Comparison of ENCODE assay signal across 16 cellular contexts in the genomic region with DNA sequence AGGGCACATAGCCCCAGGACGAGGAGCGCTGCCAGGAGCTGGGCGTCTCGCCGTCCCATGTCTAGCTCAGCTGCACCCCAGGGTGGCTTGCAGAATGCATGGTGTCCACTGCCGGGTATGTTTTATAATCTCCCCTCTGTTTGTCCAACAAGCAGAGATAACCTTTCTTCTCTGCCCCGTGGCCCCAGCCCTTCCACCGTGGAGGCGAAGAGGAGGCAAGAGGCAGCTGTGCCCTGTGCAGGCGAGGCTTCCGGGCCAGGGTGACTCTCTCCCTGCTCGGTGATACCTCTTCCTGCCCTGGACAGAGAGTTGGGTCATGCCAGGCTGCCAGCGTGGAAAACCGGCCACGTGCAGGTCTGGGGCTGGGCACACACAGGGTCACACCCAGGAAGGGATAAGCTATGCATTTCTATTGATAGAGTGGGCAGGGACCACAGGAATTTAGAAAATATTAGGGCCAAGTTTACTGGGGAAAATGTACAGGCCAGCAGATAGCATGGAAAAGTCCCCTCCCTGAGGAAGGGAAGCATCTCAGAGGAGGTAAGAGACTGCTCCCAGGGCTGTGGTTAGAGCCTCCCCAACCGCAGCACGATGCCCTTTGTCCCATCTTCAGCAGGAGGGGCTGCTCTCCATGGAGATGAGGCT. TPM values are rescaled to one million over a fixed set of nuclear protein-coding genes. Genes with fewer than 3 reads are reported as not detected.
DNase-seq lines count a peak whose midpoint lies in the region.
"Had no signal": no experiment of that assay in that cellular context is flagged by ENCODE, and none has a peak within 500 bp of the region (broad histone marks: within the 10 kb centered on the region; RNA-seq: fewer than 3 reads in every experiment).

A gene with protein sequence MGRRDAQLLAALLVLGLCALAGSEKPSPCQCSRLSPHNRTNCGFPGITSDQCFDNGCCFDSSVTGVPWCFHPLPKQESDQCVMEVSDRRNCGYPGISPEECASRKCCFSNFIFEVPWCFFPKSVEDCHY (minus strand): TSS at position 96 of the 645 bp plus-strand sequence. CDS start 37 bp downstream, at position 59.

- no peak within 1 kb of the TSS for H4K91ac ChIP-seq in trophoblast cell (ENCODE audit: low read depth, low read length)

- H3K4me2 ChIP-seq in trophoblast cell (ENCODE audit: low read length), result no peak within 1 kb of the TSS

- H3K27ac ChIP-seq in trophoblast cell (ENCODE audit: low read depth, low read length), result no peak within 1 kb of the TSS
- H3K27ac ChIP-seq: breast epithelium, dorsolateral prefrontal cortex had no signal

- H3K23ac ChIP-seq in trophoblast cell (ENCODE audit: low read length), result no peak within 1 kb of the TSS

- DNase-seq in A172 (ENCODE audit: low spot score), result peak; percentile 46
- peak; percentile 28 for DNase-seq in HT-29 (ENCODE audit: low spot score)
- peak; percentile 15 for DNase-seq in foreskin melanocyte
- peak; percentile 76 for DNase-seq in posterior vena cava (ENCODE audit: low spot score)
- no peak for DNase-seq in NCI-H2081 treated with DMSO at 0.1 percent for 48 hours (lab: John Stamatoyannopoulos, UW)
- no peak for DNase-seq in stimulated activated CD4-positive, alpha-beta T cell treated with anti-CD3 and anti-CD28 coated beads, Interleukin-4, amount 100 ng/mL, for 1 hour
- DNase-seq in trophoblast cell, result no peak
- DNase-seq: CD8-positive, alpha-beta memory T cell; erythroblast; HFFc6; NCI-H187 treated with DMSO at 0.1 percent for 48 hours; NCI-H446 treated with DMSO at 0.1 percent for 48 hours; SHP77; T-helper 1 cell had no signal

- H3K4me3 ChIP-seq in trophoblast cell (ENCODE audit: low read depth, low read length), result no peak within 1 kb of the TSS
- H3K4me3 ChIP-seq: breast epithelium, dorsolateral prefrontal cortex had no signal

- no CpG with 5 or more reads among the region's 17 CpGs for WGBS in trophoblast cell (ENCODE audit: extremely low coverage, insufficient coverage, insufficient read length)

- no peak within 1 kb of the TSS for H2AK5ac ChIP-seq in trophoblast cell (ENCODE audit: low read length)

- no peak within 1 kb of the TSS for H2BK120ac ChIP-seq in trophoblast cell (ENCODE audit: insufficient read depth, low read length, poor library complexity)

- no peak within 1 kb of the TSS for H3K4ac ChIP-seq in trophoblast cell (ENCODE audit: low read depth, low read length)

- no peaks in the 10 kb centered on the region for H3K79me1 ChIP-seq in trophoblast cell (ENCODE audit: low read length)

- no peak within 1 kb of the TSS for H4K12ac ChIP-seq in trophoblast cell (ENCODE audit: low read depth, low read length)

- no peak within 1 kb of the TSS for H4K8ac ChIP-seq in trophoblast cell (ENCODE audit: low read depth, low read length)

- H3K36me3 ChIP-seq in trophoblast cell (ENCODE audit: control insufficient read depth in 1 of 2, insufficient read depth in 2 of 2, low read length in 2 of 2), result no peaks in the 10 kb centered on the region
- H3K36me3 ChIP-seq: breast epithelium had no signal

- H3K4me1 ChIP-seq in trophoblast cell (ENCODE audit: control insufficient read depth in 1 of 2, insufficient read depth in 2 of 2, low read length in 2 of 2), result no peaks in the 10 kb centered on the region
- H3K4me1 ChIP-seq: breast epithelium had no signal

- no peaks in the 10 kb centered on the region for H3K9me3 ChIP-seq in trophoblast cell (ENCODE audit: insufficient read depth, low read depth, low read length)
- H3K9me3 ChIP-seq: breast epithelium had no signal

- no peaks in the 10 kb centered on the region for H3K27me3 ChIP-seq in trophoblast cell (ENCODE audit: insufficient read depth, low read length)
- H3K27me3 ChIP-seq: breast epithelium, dorsolateral prefrontal cortex had no signal

- H2BK12ac ChIP-seq in trophoblast cell (ENCODE audit: low read length), result no peak within 1 kb of the TSS

- no peak within 1 kb of the TSS for H3K18ac ChIP-seq in trophoblast cell (ENCODE audit: low read length)

- H3K14ac ChIP-seq in trophoblast cell (ENCODE audit: low read length), result no peak within 1 kb of the TSS

- intact Hi-C loops in posterior vena cava (cut with DNase I), result no loop called here

- no peaks in the 10 kb centered on the region for H3K79me2 ChIP-seq in trophoblast cell (ENCODE audit: control insufficient read depth, insufficient read depth, low read length, poor library complexity)

- no peak within 1 kb of the TSS for H3K9ac ChIP-seq in trophoblast cell (ENCODE audit: low read length)

- no peak within 1 kb of the TSS for H2BK5ac ChIP-seq in trophoblast cell (ENCODE audit: low read depth, low read length, poor library complexity)

- H2AFZ ChIP-seq in trophoblast cell (ENCODE audit: insufficient read depth, low read length, poor library complexity), result no peak within 1 kb of the TSS

RNA-seq across cellular contexts. Expression of the gene that starts here (rescaled TPM):
- total RNA-seq in A172 (2014; rRNA removed; shearing (Covaris generic)), result not detected in 2 replicates
- total RNA-seq in HT-29 (2014; rRNA removed; shearing (Covaris generic)), result 1.5 and 3.2 TPM in 2 replicates
- total RNA-seq in posterior vena cava, result not detected
- polyA plus RNA-seq in trophoblast cell (2013), result 0.07 TPM in 1 of 2 replicates, not detected in the other
- total RNA-seq: breast epithelium; CD8-positive, alpha-beta memory T cell; dorsolateral prefrontal cortex; HFFc6 had no signal
- polyA plus RNA-seq: CD8-positive, alpha-beta memory T cell had no signal

Comparison
In these comparisons a context has a peak if more than half of its experiments do, and no peak if none do; other contexts are left out.
1. Peak in DNase-seq in A172; RNA of the gene not detected or under 1 TPM.
2. Peak in DNase-seq in posterior vena cava; RNA of the gene not detected or under 1 TPM.
3. DNase-seq: peak in HT-29 (single experiment) and foreskin melanocyte (single experiment); none in NCI-H2081 treated with DMSO at 0.1 percent for 48 hours (single experiment), stimulated activated CD4-positive, alpha-beta T cell treated with anti-CD3 and anti-CD28 coated beads, Interleukin-4, amount 100 ng/mL, for 1 hour (single experiment) and trophoblast cell (0 of 2).